34 cellular contexts compared by ENCODE assay signal in genomic region chr4:56651071-56651384, GRCh38. TPM values are rescaled to one million over a fixed set of nuclear protein-coding genes. Genes with fewer than 3 reads are reported as not detected.
A peak's percentile ranks its signal among the peaks of the same experiment; 100 is the strongest.
DNase-seq lines count a peak whose midpoint lies in the region; ATAC-seq and TF ChIP-seq lines count a peak whose summit lies in the region.
"Had no signal": no experiment of that assay in that cellular context is flagged by ENCODE, and none has a peak within 500 bp of the region (broad histone marks: within the 10 kb centered on the region; RNA-seq: fewer than 3 reads in every experiment).

No MANE protein-coding gene starts in this region.

- peaks cover 0 to 13% (median 0%) of the 10 kb centered on the region in 11 experiments; a peak in 7 of 22 replicates for H4K20me1 ChIP-seq in BLaER1 treated with 17β-estradiol and CSF1 and Interleukin-3, amounts not matched to agents 10 nM and 100 nM
- H4K20me1 ChIP-seq in hepatocyte (ENCODE audit: insufficient read depth, poor library complexity, severe bottlenecking) = no peaks in the 10 kb centered on the region

- H2AFZ ChIP-seq in hepatocyte = no peak overlapping the region

- H3K79me2 ChIP-seq in hepatocyte = no peaks in the 10 kb centered on the region

- H3K27me3 ChIP-seq in BLaER1 treated with 17β-estradiol and CSF1 and Interleukin-3, amounts not matched to agents 10 nM and 100 nM = peaks cover 23 to 38% (median 32%) of the 10 kb centered on the region in 11 experiments
- H3K27me3 ChIP-seq in hepatocyte = peaks cover 20% of the 10 kb centered on the region
- H3K27me3 ChIP-seq: right atrium auricular region had no signal

- no peak overlapping the region for H3K9ac ChIP-seq in BLaER1 treated with 17β-estradiol and CSF1 and Interleukin-3, amounts not matched to agents 10 nM and 100 nM

- peaks cover 10% of the 10 kb centered on the region for H3K9me3 Mint-ChIP-seq in T-helper 1 cell treated with Interleukin-12 subunit alpha and Interleukin-12 subunit beta and Interleukin-4 antibody, amounts not matched to agents 30 μg/mL and 1 μg/mL, for 36 hours
- peaks cover 11% of the 10 kb centered on the region for H3K9me3 Mint-ChIP-seq in activated T-helper 1 cell treated with anti-CD3 and anti-CD28 coated beads, Interleukin-12 subunit alpha, Interleukin-12 subunit beta, Interleukin-2, Interleukin-4 antibody, amounts not matched to agents 30 ng/mL and 10 ng/mL and 1 ng/mL, durations not matched to agents 14 hours and 24 hours and 36 hours
- H3K9me3 Mint-ChIP-seq in natural killer cell = peaks cover 0 to 2% of the 10 kb centered on the region in 2 donors

- H3K27ac Mint-ChIP-seq in T-helper 1 cell treated with Interleukin-12 subunit alpha and Interleukin-12 subunit beta and Interleukin-4 antibody, amounts not matched to agents 30 μg/mL and 1 μg/mL, for 36 hours = peak overlapping the region; percentile 46
- peak overlapping the region; percentile 91 for H3K27ac Mint-ChIP-seq in activated T-helper 1 cell treated with anti-CD3 and anti-CD28 coated beads, Interleukin-12 subunit alpha, Interleukin-12 subunit beta, Interleukin-2, Interleukin-4 antibody, amounts not matched to agents 30 ng/mL and 10 ng/mL and 1 ng/mL, durations not matched to agents 14 hours and 24 hours and 36 hours
- peak overlapping the region; percentile 95 to 98 for H3K27ac Mint-ChIP-seq in natural killer cell

- H3K4me2 ChIP-seq in BLaER1 treated with 17β-estradiol and CSF1 and Interleukin-3, amounts not matched to agents 10 nM and 100 nM = peak overlapping the region in 6 of 11 experiments; percentile 19 to 74 (median 40); a peak in 7 of 22 replicates
- H3K4me2 ChIP-seq in hepatocyte = no peak overlapping the region

- peaks cover 33 to 71% (median 42%) of the 10 kb centered on the region in 10 experiments for H3K4me1 ChIP-seq in BLaER1 treated with 17β-estradiol and CSF1 and Interleukin-3, amounts not matched to agents 10 nM and 100 nM
- H3K4me1 ChIP-seq in hepatocyte (ENCODE audit: insufficient read depth) = peaks cover 9% of the 10 kb centered on the region

- H3K9me3 ChIP-seq in BLaER1 treated with 17β-estradiol and CSF1 and Interleukin-3, amounts not matched to agents 10 nM and 100 nM (replicated peaks in 1 of 11) = peaks cover 7 to 14% (median 11%) of the 10 kb centered on the region in 11 experiments
- H3K9me3 ChIP-seq in hepatocyte (ENCODE audit: low read depth) = no peaks in the 10 kb centered on the region
- H3K9me3 ChIP-seq: breast epithelium, neutrophil had no signal

- H3K27me3 Mint-ChIP-seq in T-helper 1 cell treated with Interleukin-12 subunit alpha and Interleukin-12 subunit beta and Interleukin-4 antibody, amounts not matched to agents 30 μg/mL and 1 μg/mL, for 36 hours (ENCODE audit: low read depth) = no peaks in the 10 kb centered on the region
- no peaks in the 10 kb centered on the region for H3K27me3 Mint-ChIP-seq in activated T-helper 1 cell treated with anti-CD3 and anti-CD28 coated beads, Interleukin-12 subunit alpha, Interleukin-12 subunit beta, Interleukin-2, Interleukin-4 antibody, amounts not matched to agents 30 ng/mL and 10 ng/mL and 1 ng/mL, durations not matched to agents 14 hours and 24 hours and 36 hours (ENCODE audit: insufficient read depth)
- H3K27me3 Mint-ChIP-seq in natural killer cell (ENCODE audit: low read depth in 2 of 2) = no peaks in the 10 kb centered on the region

- no peak for ATAC-seq in natural killer cell
- ATAC-seq: foreskin keratinocyte, heart left ventricle, left ventricle myocardium superior, SK-N-SH treated with all-trans-retinoic acid at 6 μM for 48 hours had no signal

- TF ChIP-seq CTCF in natural killer cell (IDR thresholded peaks at IDR 0.05) = no peak
- no peak for TF ChIP-seq CTCF in hepatocyte (IDR thresholded peaks at IDR 0.05; ENCODE audit: poor library complexity)

- H3K4me3 ChIP-seq in BLaER1 treated with 17β-estradiol and CSF1 and Interleukin-3, amounts not matched to agents 10 nM and 100 nM = no peak overlapping the region
- no peak overlapping the region for H3K4me3 ChIP-seq in hepatocyte
- H3K4me3 ChIP-seq: breast epithelium, dorsolateral prefrontal cortex, esophagus squamous epithelium, heart left ventricle, right atrium auricular region, spleen, transverse colon had no signal

- peak overlapping the region; percentile 40 for H3K4me3 Mint-ChIP-seq in T-helper 1 cell treated with Interleukin-12 subunit alpha and Interleukin-12 subunit beta and Interleukin-4 antibody, amounts not matched to agents 30 μg/mL and 1 μg/mL, for 36 hours
- peak overlapping the region; percentile 44 for H3K4me3 Mint-ChIP-seq in activated T-helper 1 cell treated with anti-CD3 and anti-CD28 coated beads, Interleukin-12 subunit alpha, Interleukin-12 subunit beta, Interleukin-2, Interleukin-4 antibody, amounts not matched to agents 30 ng/mL and 10 ng/mL and 1 ng/mL, durations not matched to agents 14 hours and 24 hours and 36 hours
- peak overlapping the region; percentile 81 for H3K4me3 Mint-ChIP-seq in natural killer cell
- H3K4me3 Mint-ChIP-seq: CD14-positive monocyte had no signal

- H3K9me2 ChIP-seq in hepatocyte (replicated peaks; ENCODE audit: insufficient read depth) = no peaks in the 10 kb centered on the region

- intact Hi-C loops in activated T-helper 1 cell treated with anti-CD3 and anti-CD28 coated beads, Interleukin-12 subunit alpha, Interleukin-12 subunit beta, Interleukin-2, Interleukin-4 antibody, amounts not matched to agents 30 ng/mL and 10 ng/mL and 1 ng/mL, durations not matched to agents 14 hours and 24 hours and 36 hours (cut with micrococcal nuclease) = loop anchor here (2.0 to 5.0 kb wide), 6 partner anchors 74 to 1104 kb away; partner anchors contain the start of genes AASDH, CLOCK, PPAT and REST
- intact Hi-C loops in natural killer cell (cut with micrococcal nuclease) = loop anchor here (5.0 to 10.0 kb wide), 2 partner anchors 214 to 254 kb away; partner anchors contain the start of genes PAICS, PPAT and REST

- H3K36me3 ChIP-seq in BLaER1 treated with 17β-estradiol and CSF1 and Interleukin-3, amounts not matched to agents 10 nM and 100 nM = no peaks in the 10 kb centered on the region
- H3K36me3 ChIP-seq in hepatocyte (replicated peaks; ENCODE audit: insufficient read depth, low read depth) = no peaks in the 10 kb centered on the region
- H3K36me3 ChIP-seq: breast epithelium, heart left ventricle, neutrophil, right atrium auricular region, spleen, transverse colon had no signal

- peaks cover 46% of the 10 kb centered on the region for H3K36me3 Mint-ChIP-seq in T-helper 1 cell treated with Interleukin-12 subunit alpha and Interleukin-12 subunit beta and Interleukin-4 antibody, amounts not matched to agents 30 μg/mL and 1 μg/mL, for 36 hours (ENCODE audit: low read depth)
- peaks cover 52% of the 10 kb centered on the region for H3K36me3 Mint-ChIP-seq in activated T-helper 1 cell treated with anti-CD3 and anti-CD28 coated beads, Interleukin-12 subunit alpha, Interleukin-12 subunit beta, Interleukin-2, Interleukin-4 antibody, amounts not matched to agents 30 ng/mL and 10 ng/mL and 1 ng/mL, durations not matched to agents 14 hours and 24 hours and 36 hours (ENCODE audit: low read depth)
- H3K36me3 Mint-ChIP-seq in natural killer cell = peaks cover 12% of the 10 kb centered on the region

- 92% methylated on average over 1 of the region's 1 CpG for WGBS in hepatocyte (ENCODE audit: low lambda C conversion rate, missing lambda C conversion rate)

- peaks cover 70% of the 10 kb centered on the region for H3K4me1 Mint-ChIP-seq in T-helper 1 cell treated with Interleukin-12 subunit alpha and Interleukin-12 subunit beta and Interleukin-4 antibody, amounts not matched to agents 30 μg/mL and 1 μg/mL, for 36 hours (ENCODE audit: low read depth)
- peaks cover 81% of the 10 kb centered on the region for H3K4me1 Mint-ChIP-seq in activated T-helper 1 cell treated with anti-CD3 and anti-CD28 coated beads, Interleukin-12 subunit alpha, Interleukin-12 subunit beta, Interleukin-2, Interleukin-4 antibody, amounts not matched to agents 30 ng/mL and 10 ng/mL and 1 ng/mL, durations not matched to agents 14 hours and 24 hours and 36 hours (ENCODE audit: low read depth)
- H3K4me1 Mint-ChIP-seq in natural killer cell = peaks cover 93 to 95% of the 10 kb centered on the region in 2 donors

- DNase-seq in T-helper 1 cell (no peak), natural killer cell (no peak), H4 (ENCODE audit: low spot score) (no peak), NCI-H2196 treated with DMSO at 0.1 percent for 48 hours (lab: John Stamatoyannopoulos, UW; ENCODE audit: unreplicated experiment) (no peak), hepatocyte (ENCODE audit: low spot score) (no peak)
- no peak for DNase-seq in activated T-helper 1 cell treated with anti-CD3 and anti-CD28 coated beads, Interleukin-12 subunit alpha, Interleukin-12 subunit beta, Interleukin-2, Interleukin-4 antibody, amounts not matched to agents 30 ng/mL and 10 ng/mL and 1 ng/mL, durations not matched to agents 14 hours and 24 hours and 36 hours (ENCODE audit: low spot score)
- DNase-seq: activated CD8-positive, alpha-beta memory T cell treated with anti-CD3 and anti-CD28 coated beads, Interleukin-2, amount 50 U/mL, for 48 hours; activated naive CD4-positive, alpha-beta T cell; amygdala; DMS79 treated with DMSO at 0.1 percent for 48 hours; dorsolateral prefrontal cortex; esophagus squamous epithelium; foreskin keratinocyte; GDM1; heart left ventricle; kidney; left ventricle myocardium superior; NCI-H1417 treated with DMSO at 0.1 percent for 48 hours; NCI-H2081 treated with DMSO at 0.1 percent for 48 hours; NCI-H345; NCI-H69; posterior cingulate gyrus; Right ventricle myocardium superior; spleen; transverse colon had no signal

- no peak overlapping the region for H3K27ac ChIP-seq in BLaER1 treated with 17β-estradiol and CSF1 and Interleukin-3, amounts not matched to agents 10 nM and 100 nM
- H3K27ac ChIP-seq in hepatocyte = no peak overlapping the region
- H3K27ac ChIP-seq: 22Rv1, breast epithelium, esophagus squamous epithelium, foreskin keratinocyte, neutrophil, right atrium auricular region, transverse colon had no signal

RNA-seq across cellular contexts. Expression of gene HOPX, which starts 30.1 kb away (rescaled TPM):
- total RNA-seq in activated T-helper 1 cell treated with anti-CD3 and anti-CD28 coated beads, Interleukin-12 subunit alpha, Interleukin-12 subunit beta, Interleukin-2, Interleukin-4 antibody, amounts not matched to agents 30 ng/mL and 10 ng/mL and 1 ng/mL, durations not matched to agents 14 hours and 24 hours and 36 hours = 121 and 128 TPM in 2 replicates
- 100 to 1,000 TPM; 152 to 240 (median 167) TPM for total RNA-seq in natural killer cell
- total RNA-seq in H4 (2014; rRNA removed; shearing (Covaris generic)) = not detected in 2 replicates
- total RNA-seq in hepatocyte = 17.7 and 20.8 TPM in 2 replicates
- 11.7 and 17.5 TPM in 2 replicates for polyA plus RNA-seq in hepatocyte
- total RNA-seq: HepG2 had no signal
- polyA plus RNA-seq: HepG2 had no signal

Comparison
In these comparisons a context has a peak if more than half of its experiments do, and no peak if none do; other contexts are left out.
1. H3K27ac Mint-ChIP-seq: peak in every context shown above with its lines; median percentile 96 in natural killer cell; 91 in activated T-helper 1 cell treated with anti-CD3 and anti-CD28 coated beads, Interleukin-12 subunit alpha, Interleukin-12 subunit beta, Interleukin-2, Interleukin-4 antibody, amounts not matched to agents 30 ng/mL and 10 ng/mL and 1 ng/mL, durations not matched to agents 14 hours and 24 hours and 36 hours; 46 in T-helper 1 cell treated with Interleukin-12 subunit alpha and Interleukin-12 subunit beta and Interleukin-4 antibody, amounts not matched to agents 30 μg/mL and 1 μg/mL, for 36 hours.
2. RNA of gene HOPX, which starts 30.1 kb away (total RNA-seq): 152 to 240 TPM in natural killer cell, 121 to 128 TPM in activated T-helper 1 cell treated with anti-CD3 and anti-CD28 coated beads, Interleukin-12 subunit alpha, Interleukin-12 subunit beta, Interleukin-2, Interleukin-4 antibody, amounts not matched to agents 30 ng/mL and 10 ng/mL and 1 ng/mL, durations not matched to agents 14 hours and 24 hours and 36 hours and 17.7 to 20.8 TPM in hepatocyte; not detected in H4; every median in the first group is over 10 times any median in the second.
3. Peak in every context shown above with its lines, with median percentiles within 50 percentile points of each other: H3K4me3 Mint-ChIP-seq.